In the genomic region with DNA sequence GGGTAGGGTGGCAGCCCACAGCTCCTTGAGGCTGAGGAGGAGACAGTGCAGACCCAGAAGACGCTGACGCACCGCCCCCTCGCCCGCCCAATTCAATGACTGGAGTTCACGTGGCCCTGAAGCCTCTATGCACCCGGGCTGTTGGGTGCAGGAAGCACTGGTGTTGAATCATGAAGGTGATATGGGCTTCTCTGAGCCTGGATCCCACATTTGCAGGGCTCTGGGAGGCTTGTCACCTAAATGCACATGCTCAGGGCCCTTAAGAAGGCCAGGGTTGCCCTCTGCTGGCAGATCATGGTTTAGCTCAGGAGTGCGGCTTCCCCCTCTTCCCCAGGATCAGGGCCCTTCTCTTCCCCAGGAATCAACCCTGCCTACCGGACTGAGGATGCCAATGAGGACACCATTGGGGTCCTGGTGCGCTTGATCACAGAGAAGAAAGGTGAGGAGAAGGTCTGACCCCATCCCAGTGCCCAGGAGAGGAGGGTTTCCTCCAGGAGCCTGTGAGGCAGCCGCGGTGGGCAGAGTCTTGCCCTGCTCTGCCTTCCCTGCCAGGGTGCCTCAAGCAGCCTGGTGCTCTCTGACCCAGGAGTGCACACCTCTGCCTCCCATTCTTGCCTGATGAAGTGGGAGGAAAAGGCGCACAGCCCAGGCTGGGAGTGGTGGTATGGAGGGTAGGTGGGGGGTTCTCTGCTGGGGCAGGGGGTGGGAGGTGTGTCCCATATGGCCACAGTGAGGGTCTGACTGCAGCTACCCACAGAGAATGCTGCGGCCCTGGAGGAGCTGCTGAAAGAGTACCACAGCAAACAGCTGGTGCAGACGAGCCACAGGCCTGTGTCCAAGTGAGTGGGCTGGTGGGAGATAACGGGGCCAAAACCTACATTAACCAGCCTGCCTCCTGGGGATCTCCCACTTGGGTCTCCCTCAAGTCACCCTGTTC, we compare ENCODE assay signal across 1 cellular context.
TF ChIP-seq lines count a peak whose summit lies in the region.

No MANE protein-coding gene starts in this region.

TF ChIP-seq in endothelial cell of umbilical vein, 7 proteins besides CTCF, POLR2A, EP300 and RAD21:
- TF ChIP-seq, protein P1, sequence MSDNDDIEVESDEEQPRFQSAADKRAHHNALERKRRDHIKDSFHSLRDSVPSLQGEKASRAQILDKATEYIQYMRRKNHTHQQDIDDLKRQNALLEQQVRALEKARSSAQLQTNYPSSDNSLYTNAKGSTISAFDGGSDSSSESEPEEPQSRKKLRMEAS (IDR thresholded peaks at IDR 0.05; ENCODE audit: insufficient read depth, insufficient read length): peak; percentile 73
- TF ChIP-seq GATA2 (IDR thresholded peaks at IDR 0.05; ENCODE audit: insufficient read depth, insufficient read length, low read depth, low read length): no peak
TF ChIP-seq in endothelial cell of umbilical vein: peak in this region for 1.
